Comparison of ENCODE assay signal across 1 cellular context in the genomic region with DNA sequence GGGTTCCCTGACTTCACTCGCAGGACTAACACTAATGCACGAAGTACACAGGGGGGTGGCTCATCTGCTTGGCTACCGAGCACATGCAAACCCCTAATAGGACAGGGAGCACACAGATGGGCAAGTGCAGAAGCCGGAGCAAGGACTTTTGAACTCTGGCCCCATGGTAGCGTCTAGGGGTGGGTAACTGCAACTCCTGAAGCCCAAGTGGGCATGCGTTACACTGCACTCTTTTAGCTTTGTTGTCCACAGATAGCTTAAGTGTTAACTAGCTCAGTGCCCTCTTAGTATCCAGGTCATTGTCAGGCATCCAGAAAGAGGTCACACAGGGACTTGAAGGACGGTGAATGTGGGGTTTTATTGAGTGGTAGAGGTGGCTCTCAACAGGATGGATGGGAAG.
TF ChIP-seq lines count a peak whose summit lies in the region.

No MANE protein-coding gene starts in this region.

TF ChIP-seq in HepG2, 621 proteins besides CTCF, POLR2A, EP300 and RAD21 (continued from another document):
- TF ChIP-seq ARID4A (CRISPR knock-in tag; IDR thresholded peaks at IDR 0.05; ENCODE audit: borderline replicate concordance) (no peak; the same call in 1 of the 2 replicates), ZNF629 (CRISPR knock-in tag; conservative IDR thresholded peaks at IDR 0.05) (peak; percentile 75), JUN (CRISPR knock-in tag; IDR thresholded peaks at IDR 0.05) (no peak), THAP9 (CRISPR knock-in tag; IDR thresholded peaks at IDR 0.05; ENCODE audit: borderline replicate concordance) (no peak), ZMYM3 (CRISPR knock-in tag; IDR thresholded peaks at IDR 0.05) (peak; percentile 45), ZNF263 (CRISPR knock-in tag; IDR thresholded peaks at IDR 0.05) (peak; percentile 69), GATA4 (IDR thresholded peaks at IDR 0.05; ENCODE audit: borderline replicate concordance, low read depth) (no peak), HOXA5 (CRISPR knock-in tag; IDR thresholded peaks at IDR 0.05) (no peak), KMT2B (CRISPR knock-in tag; IDR thresholded peaks at IDR 0.05) (no peak), KMT2A (CRISPR knock-in tag; IDR thresholded peaks at IDR 0.05) (no peak), KDM4B (CRISPR knock-in tag; IDR thresholded peaks at IDR 0.05) (no peak)
TF ChIP-seq in HepG2: peak in this region for 23.
